24 cellular contexts compared by ENCODE assay signal in the genomic region with DNA sequence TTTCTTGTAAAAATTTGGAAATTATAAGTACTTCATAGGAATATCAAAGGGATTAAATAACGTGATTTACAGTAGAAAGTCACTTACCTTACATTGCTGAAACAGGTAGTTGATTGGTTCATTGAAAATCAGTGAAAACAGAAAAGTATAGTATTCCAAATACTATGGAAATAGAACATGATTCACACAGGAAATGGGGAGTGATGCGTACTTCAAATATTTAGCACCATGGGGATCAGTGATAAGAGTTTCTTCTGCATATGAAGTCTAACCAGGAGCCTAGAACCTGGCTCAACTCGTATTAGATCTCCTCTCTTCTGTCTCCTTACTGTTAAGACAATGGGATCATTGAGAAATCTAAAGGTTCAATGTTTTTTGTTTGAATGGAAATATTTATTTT.
DNase-seq lines count a peak whose midpoint lies in the region; ATAC-seq, FAIRE-seq and TF ChIP-seq lines count a peak whose summit lies in the region.
"Had no signal": no experiment of that assay in that cellular context is flagged by ENCODE, and none has a peak within 500 bp of the region (broad histone marks: within the 10 kb centered on the region; RNA-seq: fewer than 3 reads in every experiment).

No MANE protein-coding gene starts in this region.

- TF ChIP-seq CTCF in astrocyte (IDR thresholded peaks at IDR 0.05; ENCODE audit: insufficient read depth, low read depth, low read length) (no peak), keratinocyte (optimal IDR thresholded peaks at IDR 0.05 in 1 of 3, IDR thresholded peaks at IDR 0.05 in 1 of 3, conservative IDR thresholded peaks at IDR 0.05 in 1 of 3; ENCODE audit: extremely low read depth in 1 of 3, insufficient read depth in 2 of 3, low read length in 3 of 3) (no peak), GM13977 (IDR thresholded peaks at IDR 0.05; ENCODE audit: extremely low read depth, insufficient read depth, missing control alignments) (no peak), stomach (IDR thresholded peaks at IDR 0.05) (no peak)

- H3K4me2 ChIP-seq in astrocyte (ENCODE audit: low read length) = peak overlapping the region; percentile 8
- no peak overlapping the region for H3K4me2 ChIP-seq in keratinocyte (ENCODE audit: control insufficient read depth, extremely low read depth, insufficient read depth, low read depth, low read length)

- no peak for TF ChIP-seq EP300 in stomach (IDR thresholded peaks at IDR 0.05)

- peak overlapping the region; percentile 2 for H3K27ac ChIP-seq in astrocyte (ENCODE audit: low read depth, low read length)
- peak overlapping the region; percentile 48 for H3K27ac ChIP-seq in keratinocyte (ENCODE audit: control insufficient read depth, insufficient read depth, low read length)
- H3K27ac ChIP-seq in stomach = no peak overlapping the region
- H3K27ac ChIP-seq: cardiac muscle cell, gastroesophageal sphincter, uterus had no signal

- H3K27me3 Mint-ChIP-seq in astrocyte (ENCODE audit: low read depth, unreplicated experiment) = no peaks in the 10 kb centered on the region
- H3K27me3 Mint-ChIP-seq: activated T-cell treated with anti-CD3 and anti-CD28 coated beads, Interleukin-2, amount 50 U/mL, for 24 hours; effector memory CD8-positive, alpha-beta T cell; naive thymus-derived CD8-positive, alpha-beta T cell had no signal

- H3K79me2 ChIP-seq in astrocyte (ENCODE audit: insufficient read depth, low read length) (no peaks in the 10 kb centered on the region), keratinocyte (ENCODE audit: control insufficient read depth, insufficient read depth, low read length) (no peaks in the 10 kb centered on the region)

- FAIRE-seq in astrocyte (lab: Jason Lieb, UNC) (no peak), keratinocyte (lab: Jason Lieb, UNC) (peak; percentile 79)
- FAIRE-seq: TTC549 had no signal

- peaks cover 4% of the 10 kb centered on the region for H3K9me3 Mint-ChIP-seq in astrocyte (ENCODE audit: unreplicated experiment)
- H3K9me3 Mint-ChIP-seq: activated T-cell treated with anti-CD3 and anti-CD28 coated beads, Interleukin-2, amount 50 U/mL, for 24 hours; effector memory CD8-positive, alpha-beta T cell had no signal

- H3K9ac ChIP-seq in astrocyte (ENCODE audit: low read length) (no peak overlapping the region), keratinocyte (ENCODE audit: control insufficient read depth, extremely low read depth, insufficient read depth, low read length) (no peak overlapping the region)

- H3K4me1 ChIP-seq in astrocyte (ENCODE audit: insufficient read depth, low read length) (peaks cover 4% of the 10 kb centered on the region), keratinocyte (ENCODE audit: control insufficient read depth, extremely low read depth, insufficient read depth, low read length) (peaks cover 19% of the 10 kb centered on the region), stomach (no peaks in the 10 kb centered on the region)
- H3K4me1 ChIP-seq: gastroesophageal sphincter, uterus had no signal

- intact Hi-C loops in stomach (cut with DNase I; ENCODE audit: low total_unique reads) = no loop called here

- peaks cover 8% of the 10 kb centered on the region for H3K4me1 Mint-ChIP-seq in astrocyte (ENCODE audit: low read depth, unreplicated experiment)

- in situ Hi-C loops in GM13977 (cut with MboI; ENCODE audit: low pct_unique_long_range_greater_than_20kb, low sequenced_read_pairs, unreplicated experiment) (no loop called here), G401 (cut with HindIII; ENCODE audit: low sequenced_read_pairs) (no loop called here)

- dilution Hi-C loops in keratinocyte (cut with MboI; ENCODE audit: extremely low pct_ligation_motif_present, low sequenced_read_pairs) = no loop called here

- DNase-seq in COLO829 (ENCODE audit: low spot score) = peak; percentile 7
- peak; percentile 25 for DNase-seq in M059J (ENCODE audit: low read depth)
- DNase-seq in astrocyte (ENCODE audit: low read depth) = peak; percentile 53
- DNase-seq in keratinocyte (ENCODE audit: low read depth, low spot score) = no peak
- DNase-seq in GM13977 (ENCODE audit: low spot score) = no peak
- DNase-seq in stomach = no peak
- no peak for DNase-seq in G401 (ENCODE audit: low spot score)
- DNase-seq: activated CD4-positive, alpha-beta T cell treated with anti-CD3 and anti-CD28 coated beads, Interleukin-2, amount 50 U/mL, for 48 hours; activated T-cell treated with anti-CD3 and anti-CD28 coated beads, Interleukin-2, amount 50 U/mL, for 24 hours; COR-L47; effector memory CD8-positive, alpha-beta T cell; GOT3; MM.1S; naive thymus-derived CD8-positive, alpha-beta T cell; NCI-H2081; NCI-H526 treated with DMSO at 0.1 percent for 48 hours; uterus had no signal

- H3K27ac Mint-ChIP-seq in astrocyte (ENCODE audit: unreplicated experiment) = no peak overlapping the region
- H3K27ac Mint-ChIP-seq: activated naive CD4-positive, alpha-beta T cell treated with anti-CD3 and anti-CD28 coated beads, Interleukin-2, amount 50 U/mL, for 72 hours; activated T-cell treated with anti-CD3 and anti-CD28 coated beads, Interleukin-2, amount 50 U/mL, for 24 hours had no signal

- no peak for ATAC-seq in GM21381 (IDR thresholded peaks at IDR 0.05; ENCODE audit: unreplicated experiment)
- ATAC-seq: activated naive CD4-positive, alpha-beta T cell treated with anti-CD3 and anti-CD28 coated beads, Interleukin-2, amount 50 U/mL, for 72 hours; effector memory CD8-positive, alpha-beta T cell; gastroesophageal sphincter; naive thymus-derived CD8-positive, alpha-beta T cell; Panc1 had no signal

- H3K36me3 ChIP-seq in astrocyte (ENCODE audit: insufficient read depth, low read length) (no peaks in the 10 kb centered on the region), keratinocyte (ENCODE audit: control insufficient read depth in 2 of 2, extremely low read depth in 1 of 2, insufficient read depth in 2 of 2, low read length in 2 of 2) (no peaks in the 10 kb centered on the region), stomach (no peaks in the 10 kb centered on the region)
- H3K36me3 ChIP-seq: cardiac muscle cell, gastroesophageal sphincter, uterus had no signal

- no peaks in the 10 kb centered on the region for H3K9me1 ChIP-seq in keratinocyte (ENCODE audit: control insufficient read depth, extremely low read depth, insufficient read depth, low read length)

- 66 to 75% (median 70%) methylated on average over 3 of the region's 3 CpGs for WGBS in stomach, 5 donors

- H2AFZ ChIP-seq in astrocyte (ENCODE audit: low read depth, low read length) (no peak overlapping the region), keratinocyte (ENCODE audit: control insufficient read depth, low read length) (no peak overlapping the region)

- H4K20me1 ChIP-seq in astrocyte (ENCODE audit: insufficient read depth, low read length) (no peaks in the 10 kb centered on the region), keratinocyte (ENCODE audit: control insufficient read depth, extremely low read depth, insufficient read depth, low read length) (no peaks in the 10 kb centered on the region)

- H3K9me3 ChIP-seq in astrocyte (ENCODE audit: insufficient read depth, low read depth, low read length) = no peaks in the 10 kb centered on the region
- H3K9me3 ChIP-seq in keratinocyte (ENCODE audit: control insufficient read depth, low read depth, low read length) = no peaks in the 10 kb centered on the region
- no peaks in the 10 kb centered on the region for H3K9me3 ChIP-seq in stomach
- H3K9me3 ChIP-seq: gastroesophageal sphincter, uterus had no signal

- no peak for TF ChIP-seq POLR2A in stomach (IDR thresholded peaks at IDR 0.05)

- H3K4me3 ChIP-seq in astrocyte (ENCODE audit: insufficient read depth, low read depth, low read length) = no peak overlapping the region
- no peak overlapping the region for H3K4me3 ChIP-seq in keratinocyte (ENCODE audit: control insufficient read depth in 2 of 3, extremely low read depth in 1 of 3, insufficient read depth in 2 of 3, low read depth in 1 of 3, low read length in 3 of 3)
- H3K4me3 ChIP-seq in stomach = no peak overlapping the region
- H3K4me3 ChIP-seq: cardiac muscle cell, gastroesophageal sphincter, lung, uterus had no signal

- H3K27me3 ChIP-seq in astrocyte (ENCODE audit: insufficient read depth, low read length) (no peaks in the 10 kb centered on the region), keratinocyte (ENCODE audit: control insufficient read depth, extremely low read depth, insufficient read depth, low read length) (no peaks in the 10 kb centered on the region), stomach (no peaks in the 10 kb centered on the region)
- H3K27me3 ChIP-seq: cardiac muscle cell, gastroesophageal sphincter, uterus had no signal

- peak overlapping the region; percentile 16 for H3K4me3 Mint-ChIP-seq in astrocyte (ENCODE audit: unreplicated experiment)
- H3K4me3 Mint-ChIP-seq: activated T-cell treated with anti-CD3 and anti-CD28 coated beads, Interleukin-2, amount 50 U/mL, for 24 hours; effector memory CD8-positive, alpha-beta T cell; naive thymus-derived CD8-positive, alpha-beta T cell had no signal

- no peaks in the 10 kb centered on the region for H3K36me3 Mint-ChIP-seq in astrocyte (ENCODE audit: low read depth, unreplicated experiment)
- H3K36me3 Mint-ChIP-seq: activated naive CD4-positive, alpha-beta T cell treated with anti-CD3 and anti-CD28 coated beads, Interleukin-2, amount 50 U/mL, for 72 hours; naive thymus-derived CD8-positive, alpha-beta T cell had no signal

Comparison
In these comparisons a context has a peak if more than half of its experiments do, and no peak if none do; other contexts are left out.
1. DNase-seq: peak in COLO829 (single experiment), M059J (single experiment) and astrocyte (single experiment); none in keratinocyte (single experiment), GM13977 (single experiment), stomach (single experiment) and G401 (single experiment).
2. H3K27ac ChIP-seq: peak in astrocyte (single experiment) and keratinocyte (single experiment); none in stomach (0 of 5).